ENCODE assay signal across 11 cellular contexts in the genomic region with DNA sequence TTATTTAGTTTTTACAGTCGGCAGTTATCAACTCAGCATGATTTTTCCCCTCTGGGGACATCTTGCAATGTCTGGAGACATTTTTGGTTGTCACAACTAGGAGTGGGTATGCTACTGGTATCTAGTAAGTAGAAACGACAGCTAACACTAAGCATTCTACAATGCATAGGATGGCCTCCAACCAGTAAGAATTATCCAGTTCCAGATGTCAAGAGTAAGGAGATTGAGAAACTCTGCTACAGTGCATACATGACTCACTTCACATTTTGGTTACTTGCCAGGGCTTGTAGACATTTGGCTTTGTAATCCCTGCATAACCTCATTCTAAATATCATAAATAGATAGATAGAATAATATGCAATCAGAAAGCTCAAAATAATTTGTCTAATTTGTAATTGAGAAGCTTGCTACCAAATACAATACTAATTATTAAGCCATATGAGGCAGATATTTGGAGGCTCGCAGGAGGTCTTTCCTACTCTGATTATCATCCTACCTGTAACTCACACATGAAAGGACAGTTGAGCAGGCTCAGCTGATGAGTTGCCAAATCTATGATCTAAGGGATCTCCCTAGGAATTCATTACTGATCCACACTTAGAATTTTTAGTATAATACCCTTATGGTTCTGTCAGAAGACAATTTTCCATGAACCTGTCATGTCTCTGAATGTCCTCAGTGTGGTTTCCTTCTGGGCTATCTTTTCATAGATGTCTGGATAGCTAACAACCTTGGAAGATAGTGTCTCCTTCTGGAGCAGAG.
A peak's percentile ranks its signal among the peaks of the same experiment; 100 is the strongest.
DNase-seq lines count a peak whose midpoint lies in the region.
"Had no signal": no experiment of that assay in that cellular context is flagged by ENCODE, and none has a peak within 500 bp of the region (broad histone marks: within the 10 kb centered on the region; RNA-seq: fewer than 3 reads in every experiment).

No MANE protein-coding gene starts in this region.

- peak; percentile 71 for DNase-seq in AG08395 (ENCODE audit: low spot score)
- peak; percentile 28 for DNase-seq in HPDE6-E6E7 (ENCODE audit: extremely low spot score)
- DNase-seq in amniotic epithelial cell (ENCODE audit: low read depth) = peak; percentile 94
- peak; percentile 71 for DNase-seq in glomerular visceral epithelial cell (ENCODE audit: extremely low spot score)
- DNase-seq in medulla oblongata (ENCODE audit: extremely low spot score) = no peak
- DNase-seq in activated CD4-positive, CD25-positive, alpha-beta regulatory T cell treated with anti-CD3 and anti-CD28 coated beads, Interleukin-2, amount 50 U/mL, for 72 hours = no peak
- DNase-seq in nucleus accumbens (lab: John Stamatoyannopoulos, UW) = no peak
- DNase-seq in cerebellar cortex (ENCODE audit: low spot score) = no peak
- DNase-seq: activated T-cell treated with anti-CD3 and anti-CD28 coated beads, Interleukin-2, amount 50 U/mL, for 1 hour; naive B cell; small intestine had no signal

Comparison
In these comparisons a context has a peak if more than half of its experiments do, and no peak if none do; other contexts are left out.
1. DNase-seq: peak in AG08395 (single experiment), HPDE6-E6E7 (single experiment), amniotic epithelial cell (single experiment) and glomerular visceral epithelial cell (single experiment); none in medulla oblongata (single experiment), activated CD4-positive, CD25-positive, alpha-beta regulatory T cell treated with anti-CD3 and anti-CD28 coated beads, Interleukin-2, amount 50 U/mL, for 72 hours (single experiment), nucleus accumbens (0 of 56) and cerebellar cortex (single experiment).